15 cellular contexts compared by ENCODE assay signal in the genomic region with DNA sequence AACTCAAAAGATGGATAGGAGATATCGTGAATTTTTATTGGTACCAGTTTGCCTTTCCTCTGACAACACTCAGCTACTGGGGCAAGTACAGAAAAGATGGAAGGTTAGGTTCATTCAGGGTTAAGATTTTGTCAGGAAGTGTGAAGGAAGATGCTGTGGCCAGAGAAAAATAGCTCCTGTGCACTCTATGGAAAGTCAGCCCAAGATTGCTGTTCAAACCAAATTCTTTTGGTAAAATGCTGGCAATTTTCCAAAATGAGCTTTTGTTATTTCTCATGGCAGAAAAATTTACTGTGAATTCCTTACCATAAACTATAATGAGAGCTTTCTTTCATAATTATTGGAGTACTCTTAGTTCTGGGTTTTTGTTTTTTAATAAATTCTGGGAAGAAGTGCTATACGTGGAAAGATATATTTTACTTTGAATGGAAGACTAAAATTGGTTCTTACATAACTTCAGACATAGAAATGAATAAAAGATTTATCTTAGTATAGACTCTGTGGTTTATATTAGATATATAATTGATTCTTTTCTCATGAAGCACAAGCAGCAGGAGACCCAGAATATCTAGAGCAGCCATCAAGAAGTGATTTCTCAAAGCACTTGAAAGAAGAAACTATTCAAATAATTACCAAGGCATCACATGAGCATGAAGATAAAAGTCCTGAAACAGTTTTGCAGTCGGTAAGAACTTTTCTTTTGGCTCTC.
DNase-seq lines count a peak whose midpoint lies in the region; FAIRE-seq and TF ChIP-seq lines count a peak whose summit lies in the region.
"Had no signal": no experiment of that assay in that cellular context is flagged by ENCODE, and none has a peak within 500 bp of the region (broad histone marks: within the 10 kb centered on the region; RNA-seq: fewer than 3 reads in every experiment).

No MANE protein-coding gene starts in this region.

- TF ChIP-seq EP300 in SK-N-SH (IDR thresholded peaks at IDR 0.05; ENCODE audit: borderline replicate concordance in 1 of 2, low read depth in 1 of 2, low read length in 1 of 2): peak in 1 of 2 experiments; percentile 44; a peak in 1 of 4 replicates

- peak; percentile 93 for FAIRE-seq in H54 (lab: Jason Lieb, UNC)
- FAIRE-seq: small intestine had no signal

- no peaks in the 10 kb centered on the region for H3K9me3 ChIP-seq in SK-N-SH
- H3K9me3 ChIP-seq in thyroid gland: no peaks in the 10 kb centered on the region
- H3K9me3 ChIP-seq: gastrocnemius medialis, left lung had no signal

- POLR2A ChIA-PET in SK-N-SH (lab: Yijun Ruan, JAX): no interaction called here

- TF ChIP-seq RAD21 in SK-N-SH (IDR thresholded peaks at IDR 0.05; ENCODE audit: low read length): no peak

- no peaks in the 10 kb centered on the region for H3K9me2 ChIP-seq in SK-N-SH

- CTCF ChIA-PET in SK-N-SH (lab: Yijun Ruan, JAX): no interaction called here

- H3K27ac ChIP-seq in SK-N-SH (ENCODE audit: low read depth in 2 of 2, low read length in 1 of 2) (peak overlapping the region; percentile 16 to 74; a peak in 3 of 4 replicates), thyroid gland (peak overlapping the region; percentile 26 to 77 (median 47))
- H3K27ac ChIP-seq: gastrocnemius medialis, left lung had no signal

- DNase-seq in H54 (ENCODE audit: insufficient read length, low spot score): no peak
- no peak for DNase-seq in SK-N-SH
- peak; percentile 65 for DNase-seq in fibroblast of mammary gland (ENCODE audit: low read depth)
- DNase-seq in thyroid gland: no peak
- no peak for DNase-seq in NCI-H1694 (lab: John Stamatoyannopoulos, UW)
- no peak for DNase-seq in DMS153 treated with DMSO at 0.1 percent for 48 hours (lab: John Stamatoyannopoulos, UW; ENCODE audit: unreplicated experiment)
- DNase-seq in NK-92 (lab: John Stamatoyannopoulos, UW; ENCODE audit: unreplicated experiment): no peak
- DNase-seq: activated CD4-positive, alpha-beta memory T cell treated with anti-CD3 and anti-CD28 coated beads, Interleukin-2, amount 10 ng/mL, durations not matched to agents 7 days and 5 days; activated effector memory CD4-positive, alpha-beta T cell treated with Interleukin-2 at 50 U/mL for 16 hours; central memory CD4-positive, alpha-beta T cell; gastrocnemius medialis; KBM-7; left lung; small intestine; T-helper 9 cell had no signal

- TF ChIP-seq POLR2A in H54 (IDR thresholded peaks at IDR 0.05; ENCODE audit: low read depth, low read length) (no peak), thyroid gland (IDR thresholded peaks at IDR 0.05) (no peak)

- no peak overlapping the region for H3K9ac ChIP-seq in SK-N-SH

- H3K36me3 ChIP-seq in SK-N-SH (replicated peaks in 1 of 2; ENCODE audit: control insufficient read depth in 1 of 2, insufficient read depth in 2 of 2, low read length in 1 of 2): peaks cover 0 to 6% of the 10 kb centered on the region in 2 experiments
- H3K36me3 ChIP-seq in thyroid gland: no peaks in the 10 kb centered on the region

- no peak overlapping the region for H3K4me2 ChIP-seq in SK-N-SH

- intact Hi-C loops in thyroid gland (cut with DNase I): no loop called here

- H4K20me1 ChIP-seq in SK-N-SH (ENCODE audit: insufficient read depth): no peaks in the 10 kb centered on the region

- TF ChIP-seq CTCF in SK-N-SH (IDR thresholded peaks at IDR 0.05) (no peak), fibroblast of mammary gland (conservative IDR thresholded peaks at IDR 0.05; ENCODE audit: control insufficient read depth, insufficient read depth, low read depth, low read length) (no peak), thyroid gland (IDR thresholded peaks at IDR 0.05) (no peak)

- H3K27me3 ChIP-seq in SK-N-SH (ENCODE audit: insufficient read depth) (no peaks in the 10 kb centered on the region), thyroid gland (no peaks in the 10 kb centered on the region)
- H3K27me3 ChIP-seq: gastrocnemius medialis, left lung had no signal

- no peak overlapping the region for H3K4me3 ChIP-seq in SK-N-SH (ENCODE audit: low read depth in 2 of 2, low read length in 1 of 2)
- no peak overlapping the region for H3K4me3 ChIP-seq in fibroblast of mammary gland (ENCODE audit: control insufficient read depth, low read depth, low read length)
- H3K4me3 ChIP-seq in thyroid gland (replicated peaks in 1 of 3): no peak overlapping the region
- H3K4me3 ChIP-seq: gastrocnemius medialis, left lung had no signal

- WGBS in SK-N-SH (ENCODE audit: low lambda C conversion rate): 56% methylated on average over 3 of the region's 3 CpGs
- WGBS in thyroid gland, 2 donors: 46 to 49% methylated on average over 3 of the region's 3 CpGs

- peaks cover 9% of the 10 kb centered on the region for H3F3A ChIP-seq in SK-N-SH (replicated peaks; ENCODE audit: insufficient read depth)

- no peaks in the 10 kb centered on the region for H3K79me2 ChIP-seq in SK-N-SH (ENCODE audit: insufficient read depth)

- H2AFZ ChIP-seq in SK-N-SH (ENCODE audit: low read depth): no peak overlapping the region

- H3K4me1 ChIP-seq in SK-N-SH (ENCODE audit: control insufficient read depth in 1 of 2, insufficient read depth in 2 of 2, low read depth in 1 of 2, low read length in 1 of 2) (peaks cover 0 to 27% of the 10 kb centered on the region in 2 experiments; a peak in 3 of 4 replicates), thyroid gland (peaks cover 12 to 22% of the 10 kb centered on the region in 2 donors)

TF ChIP-seq in SK-N-SH, 30 proteins besides CTCF, POLR2A, EP300 and RAD21:
- peak; percentile 88 for TF ChIP-seq NFIC (IDR thresholded peaks at IDR 0.05; ENCODE audit: borderline replicate concordance)
- TF ChIP-seq TEAD4 (IDR thresholded peaks at IDR 0.05; ENCODE audit: borderline replicate concordance, insufficient read depth): 0 out of 2 replicates have a peak, but pooled peaks have one; percentile 28
- TF ChIP-seq RXRA (IDR thresholded peaks at IDR 0.05; ENCODE audit: borderline replicate concordance, low read depth): 0 out of 2 replicates have a peak, but pooled peaks have one; percentile 38
- TF ChIP-seq MEF2A (IDR thresholded peaks at IDR 0.05; ENCODE audit: borderline replicate concordance, low read depth): no peak
- no peak for TF ChIP-seq MXI1 (IDR thresholded peaks at IDR 0.05; ENCODE audit: low read depth, low read length)
- TF ChIP-seq PBX3 (IDR thresholded peaks at IDR 0.05): 0 out of 2 replicates have a peak, but pooled peaks have one; percentile 33
- TF ChIP-seq, protein P1, sequence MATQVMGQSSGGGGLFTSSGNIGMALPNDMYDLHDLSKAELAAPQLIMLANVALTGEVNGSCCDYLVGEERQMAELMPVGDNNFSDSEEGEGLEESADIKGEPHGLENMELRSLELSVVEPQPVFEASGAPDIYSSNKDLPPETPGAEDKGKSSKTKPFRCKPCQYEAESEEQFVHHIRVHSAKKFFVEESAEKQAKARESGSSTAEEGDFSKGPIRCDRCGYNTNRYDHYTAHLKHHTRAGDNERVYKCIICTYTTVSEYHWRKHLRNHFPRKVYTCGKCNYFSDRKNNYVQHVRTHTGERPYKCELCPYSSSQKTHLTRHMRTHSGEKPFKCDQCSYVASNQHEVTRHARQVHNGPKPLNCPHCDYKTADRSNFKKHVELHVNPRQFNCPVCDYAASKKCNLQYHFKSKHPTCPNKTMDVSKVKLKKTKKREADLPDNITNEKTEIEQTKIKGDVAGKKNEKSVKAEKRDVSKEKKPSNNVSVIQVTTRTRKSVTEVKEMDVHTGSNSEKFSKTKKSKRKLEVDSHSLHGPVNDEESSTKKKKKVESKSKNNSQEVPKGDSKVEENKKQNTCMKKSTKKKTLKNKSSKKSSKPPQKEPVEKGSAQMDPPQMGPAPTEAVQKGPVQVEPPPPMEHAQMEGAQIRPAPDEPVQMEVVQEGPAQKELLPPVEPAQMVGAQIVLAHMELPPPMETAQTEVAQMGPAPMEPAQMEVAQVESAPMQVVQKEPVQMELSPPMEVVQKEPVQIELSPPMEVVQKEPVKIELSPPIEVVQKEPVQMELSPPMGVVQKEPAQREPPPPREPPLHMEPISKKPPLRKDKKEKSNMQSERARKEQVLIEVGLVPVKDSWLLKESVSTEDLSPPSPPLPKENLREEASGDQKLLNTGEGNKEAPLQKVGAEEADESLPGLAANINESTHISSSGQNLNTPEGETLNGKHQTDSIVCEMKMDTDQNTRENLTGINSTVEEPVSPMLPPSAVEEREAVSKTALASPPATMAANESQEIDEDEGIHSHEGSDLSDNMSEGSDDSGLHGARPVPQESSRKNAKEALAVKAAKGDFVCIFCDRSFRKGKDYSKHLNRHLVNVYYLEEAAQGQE (IDR thresholded peaks at IDR 0.05; ENCODE audit: low read depth, low read length): no peak
- no peak for TF ChIP-seq NRF1 (IDR thresholded peaks at IDR 0.05; ENCODE audit: low read depth, low read length)
- no peak for TF ChIP-seq SMC3 (IDR thresholded peaks at IDR 0.05; ENCODE audit: low read depth, low read length)
- TF ChIP-seq EZH2phosphoT487 (IDR thresholded peaks at IDR 0.05; ENCODE audit: borderline replicate concordance, low read depth): no peak
- TF ChIP-seq JUND (IDR thresholded peaks at IDR 0.05): 0 out of 2 replicates have a peak, but pooled peaks have one; percentile 18
- TF ChIP-seq, protein P2, sequence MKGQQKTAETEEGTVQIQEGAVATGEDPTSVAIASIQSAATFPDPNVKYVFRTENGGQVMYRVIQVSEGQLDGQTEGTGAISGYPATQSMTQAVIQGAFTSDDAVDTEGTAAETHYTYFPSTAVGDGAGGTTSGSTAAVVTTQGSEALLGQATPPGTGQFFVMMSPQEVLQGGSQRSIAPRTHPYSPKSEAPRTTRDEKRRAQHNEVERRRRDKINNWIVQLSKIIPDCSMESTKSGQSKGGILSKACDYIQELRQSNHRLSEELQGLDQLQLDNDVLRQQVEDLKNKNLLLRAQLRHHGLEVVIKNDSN (IDR thresholded peaks at IDR 0.05; ENCODE audit: borderline replicate concordance, low read depth): no peak
- peak; percentile 50 for TF ChIP-seq TCF12 (IDR thresholded peaks at IDR 0.05)
- no peak for TF ChIP-seq SIN3A (IDR thresholded peaks at IDR 0.05; ENCODE audit: borderline replicate concordance, low read depth, low read length)
